8 cellular contexts compared by ENCODE assay signal in the genomic region with DNA sequence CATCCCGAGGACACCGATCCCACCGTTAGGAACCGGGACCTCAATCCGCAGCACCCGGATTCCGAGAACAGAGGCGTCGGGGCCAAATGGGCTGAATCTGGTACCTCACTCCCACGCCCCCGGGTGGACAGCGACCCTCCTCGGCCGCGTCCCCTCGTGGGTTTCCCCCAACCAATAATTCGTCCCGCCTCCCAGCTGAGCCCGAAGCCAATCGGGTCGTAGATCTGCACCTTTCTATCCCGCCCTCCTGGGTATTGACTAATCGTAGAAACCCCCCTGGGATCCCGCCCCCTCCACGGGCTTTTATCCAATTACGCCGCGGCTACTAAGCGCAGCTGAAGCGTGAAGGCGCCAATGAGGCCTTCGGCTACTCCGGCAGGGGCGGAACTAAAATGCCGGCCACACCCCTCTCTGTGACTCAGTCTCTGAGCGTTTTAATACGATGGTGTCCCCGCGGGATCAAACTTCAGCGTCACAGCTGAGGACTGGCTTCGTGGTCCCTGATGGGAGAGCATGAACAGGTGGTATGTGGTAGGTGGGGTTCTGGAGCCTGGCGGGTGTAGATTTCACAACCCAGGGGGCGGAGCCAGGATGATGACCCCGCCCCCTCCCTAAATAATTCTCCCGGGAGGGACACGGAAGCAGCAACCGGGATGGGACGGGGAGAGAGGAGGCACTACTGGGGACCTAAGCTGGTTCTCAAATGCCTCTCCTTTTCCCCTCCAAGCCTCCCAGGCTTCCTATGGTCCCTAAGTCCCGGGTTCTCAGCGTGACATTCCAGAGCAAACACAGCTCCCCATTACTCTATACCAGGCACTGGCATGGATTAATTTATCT.
A peak's percentile ranks its signal among the peaks of the same experiment; 100 is the strongest.
DNase-seq lines count a peak whose midpoint lies in the region; ATAC-seq and TF ChIP-seq lines count a peak whose summit lies in the region.

A gene with protein sequence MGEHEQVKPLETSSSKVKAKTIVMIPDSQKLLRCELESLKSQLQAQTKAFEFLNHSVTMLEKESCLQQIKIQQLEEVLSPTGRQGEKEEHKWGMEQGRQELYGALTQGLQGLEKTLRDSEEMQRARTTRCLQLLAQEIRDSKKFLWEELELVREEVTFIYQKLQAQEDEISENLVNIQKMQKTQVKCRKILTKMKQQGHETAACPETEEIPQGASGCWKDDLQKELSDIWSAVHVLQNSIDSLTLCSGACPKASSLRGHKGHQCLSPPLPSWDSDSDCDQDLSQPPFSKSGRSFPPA (plus strand): TSS at position 416 of the 837 bp plus-strand sequence. CDS start 88 bp downstream, at position 504.
A gene (minus strand): TSS at position 165 of the 837 bp plus-strand sequence. CDS start 649 bp downstream, outside the sequence.

- TF ChIP-seq CTCF in C4-2B (conservative IDR thresholded peaks at IDR 0.05): no peak

- H3K27ac ChIP-seq in C4-2B: peak within 1 kb of the TSS; percentile 91

- peak; percentile 91 for ATAC-seq in GM19328 (IDR thresholded peaks at IDR 0.05; ENCODE audit: unreplicated experiment)
- peak; percentile 86 for ATAC-seq in HG03520 (IDR thresholded peaks at IDR 0.05; ENCODE audit: unreplicated experiment)

- DNase-seq in NCI-H69 (lab: John Stamatoyannopoulos, UW) (peak; percentile 100), dedifferentiated amniotic fluid mesenchymal stem cell (ENCODE audit: extremely low spot score) (peak; percentile 99), left kidney (ENCODE audit: low read depth, low spot score) (peak; percentile 100)
- peak; percentile 98 for DNase-seq in activated CD4-positive, alpha-beta T cell treated with anti-CD3 and anti-CD28 coated beads, Interleukin-2, amount 50 U/mL, for 1 hour
- DNase-seq in stimulated activated CD4-positive, alpha-beta T cell treated with anti-CD3 and anti-CD28 coated beads, Interleukin-2, amount 100 ng/mL, for 24 hours: peak; percentile 98 to 99

Comparison
In these comparisons a context has a peak if more than half of its experiments do, and no peak if none do; other contexts are left out.
1. Peak in every context shown above with its lines: DNase-seq, ATAC-seq and H3K27ac ChIP-seq.